ENCODE assay signal across 10 cellular contexts in the genomic region with DNA sequence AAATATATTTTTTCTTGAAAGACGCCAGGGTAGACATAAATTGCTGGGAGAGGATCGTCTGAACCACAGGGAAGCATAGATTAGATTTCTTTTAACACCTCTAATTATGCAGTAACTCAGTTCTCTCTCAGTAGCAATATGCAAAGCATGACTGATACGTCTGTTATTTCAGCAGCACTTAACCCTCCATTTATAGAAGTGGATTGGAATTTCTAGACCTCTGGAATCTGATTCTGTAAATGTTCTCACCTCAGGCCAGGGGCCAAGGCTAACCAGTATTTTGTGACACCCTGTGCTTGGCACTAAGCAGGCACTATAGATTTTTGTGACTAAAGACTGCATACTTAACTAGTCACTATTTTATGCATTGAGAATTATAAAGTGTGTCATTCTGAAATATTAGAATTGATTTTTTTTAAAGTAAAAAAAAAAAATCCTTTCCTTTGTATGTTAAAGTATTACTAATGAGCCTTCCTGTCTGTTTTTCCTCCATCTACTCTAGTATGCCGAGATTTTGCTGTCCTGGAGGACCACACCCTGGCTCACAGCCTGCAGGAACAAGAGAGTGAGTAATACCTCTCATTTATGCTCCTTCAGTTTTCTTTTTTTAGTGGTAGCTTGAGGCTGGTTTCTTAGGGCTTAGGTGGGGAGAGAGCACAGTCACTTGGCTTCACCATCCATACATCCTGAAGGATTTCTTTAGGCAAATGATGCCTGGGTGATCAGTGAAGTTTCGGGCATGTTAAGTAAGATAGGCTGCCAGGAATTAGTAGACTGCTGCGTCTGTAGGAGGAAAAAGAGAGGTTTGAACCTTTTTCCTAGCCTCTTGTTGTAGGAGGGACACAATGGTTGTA. TPM values are rescaled to one million over a fixed set of nuclear protein-coding genes. Genes with fewer than 3 reads are reported as not detected.
DNase-seq lines count a peak whose midpoint lies in the region; ATAC-seq and TF ChIP-seq lines count a peak whose summit lies in the region.
"Had no signal": no experiment of that assay in that cellular context is flagged by ENCODE, and none has a peak within 500 bp of the region (broad histone marks: within the 10 kb centered on the region; RNA-seq: fewer than 3 reads in every experiment).

No MANE protein-coding gene starts in this region.

- peak overlapping the region in 1 of 8 donors; percentile 10 for H3K4me3 Mint-ChIP-seq in naive B cell

- no peaks in the 10 kb centered on the region for H3K9me3 Mint-ChIP-seq in naive B cell
- H3K9me3 Mint-ChIP-seq: natural killer cell treated with Interleukin-12 subunit alpha and Interleukin-12 subunit beta and Interleukin-15 and Interleukin-18, amount 100 ng/mL, for 72 hours had no signal

- ATAC-seq in naive B cell (ENCODE audit: low read depth in 2 of 2) (no peak), HG02884 (IDR thresholded peaks at IDR 0.05; ENCODE audit: unreplicated experiment) (no peak)
- ATAC-seq: natural killer cell treated with Interleukin-12 subunit alpha and Interleukin-12 subunit beta and Interleukin-15 and Interleukin-18, amount 100 ng/mL, for 72 hours had no signal

- no peak for TF ChIP-seq CTCF in fibroblast of mammary gland (conservative IDR thresholded peaks at IDR 0.05; ENCODE audit: control insufficient read depth, insufficient read depth, low read depth, low read length)

- H3K36me3 Mint-ChIP-seq in naive B cell: peaks cover 25 to 38% of the 10 kb centered on the region in 2 donors

- DNase-seq in Daoy (ENCODE audit: low read depth) (peak; percentile 70), NCI-H69 (lab: John Stamatoyannopoulos, UW) (peak; percentile 42), fibroblast of mammary gland (ENCODE audit: low read depth) (peak; percentile 75), naive B cell (no peak), NCI-H2227 (lab: John Stamatoyannopoulos, UW; ENCODE audit: unreplicated experiment) (no peak), DMS 273 (lab: John Stamatoyannopoulos, UW; ENCODE audit: unreplicated experiment) (no peak), NCI-H128 (lab: John Stamatoyannopoulos, UW; ENCODE audit: unreplicated experiment) (no peak)
- DNase-seq: T1000 had no signal

- no peaks in the 10 kb centered on the region for H3K27me3 Mint-ChIP-seq in naive B cell
- H3K27me3 Mint-ChIP-seq: natural killer cell treated with Interleukin-12 subunit alpha and Interleukin-12 subunit beta and Interleukin-15 and Interleukin-18, amount 100 ng/mL, for 72 hours had no signal

- no peak overlapping the region for H3K4me3 ChIP-seq in fibroblast of mammary gland (ENCODE audit: control insufficient read depth, low read depth, low read length)

- H3K4me1 Mint-ChIP-seq in naive B cell: peaks cover 26 to 36% (median 32%) of the 10 kb centered on the region in 3 donors

- H3K27ac Mint-ChIP-seq in naive B cell: peak overlapping the region in 5 of 6 donors; percentile 11 to 72 (median 34)
- H3K27ac Mint-ChIP-seq: natural killer cell treated with Interleukin-12 subunit alpha and Interleukin-12 subunit beta and Interleukin-15 and Interleukin-18, amount 100 ng/mL, for 72 hours had no signal

RNA-seq across cellular contexts. Expression of gene UTS2B, which starts 26.5 kb away (rescaled TPM):
- not detected in 2 replicates for total RNA-seq in Daoy (2014; rRNA removed; shearing (Covaris generic))
- polyA plus RNA-seq in naive B cell (ENCODE audit: low read depth in 6 of 6): under 1 TPM in 4 of 6 donors, not detected in 2; 0.17 to 0.98 (median 0.67) TPM
- total RNA-seq: natural killer cell treated with Interleukin-12 subunit alpha and Interleukin-12 subunit beta and Interleukin-15 and Interleukin-18, amount 100 ng/mL, for 72 hours had no signal

RNA-seq across cellular contexts. Expression of gene CCDC50, which starts 27.6 kb away (rescaled TPM):
- 151 and 167 TPM in 2 replicates for total RNA-seq in Daoy (2014; rRNA removed; shearing (Covaris generic))
- 10 to 100 TPM; 40.0 to 68.7 (median 51.8) TPM for polyA plus RNA-seq in naive B cell (ENCODE audit: low read depth in 6 of 6)

Comparison
In these comparisons a context has a peak if more than half of its experiments do, and no peak if none do; other contexts are left out.
1. DNase-seq: peak in Daoy (single experiment), NCI-H69 (single experiment) and fibroblast of mammary gland (single experiment); none in naive B cell (single experiment), NCI-H2227 (single experiment), DMS 273 (single experiment) and NCI-H128 (single experiment).